In the genomic region with DNA sequence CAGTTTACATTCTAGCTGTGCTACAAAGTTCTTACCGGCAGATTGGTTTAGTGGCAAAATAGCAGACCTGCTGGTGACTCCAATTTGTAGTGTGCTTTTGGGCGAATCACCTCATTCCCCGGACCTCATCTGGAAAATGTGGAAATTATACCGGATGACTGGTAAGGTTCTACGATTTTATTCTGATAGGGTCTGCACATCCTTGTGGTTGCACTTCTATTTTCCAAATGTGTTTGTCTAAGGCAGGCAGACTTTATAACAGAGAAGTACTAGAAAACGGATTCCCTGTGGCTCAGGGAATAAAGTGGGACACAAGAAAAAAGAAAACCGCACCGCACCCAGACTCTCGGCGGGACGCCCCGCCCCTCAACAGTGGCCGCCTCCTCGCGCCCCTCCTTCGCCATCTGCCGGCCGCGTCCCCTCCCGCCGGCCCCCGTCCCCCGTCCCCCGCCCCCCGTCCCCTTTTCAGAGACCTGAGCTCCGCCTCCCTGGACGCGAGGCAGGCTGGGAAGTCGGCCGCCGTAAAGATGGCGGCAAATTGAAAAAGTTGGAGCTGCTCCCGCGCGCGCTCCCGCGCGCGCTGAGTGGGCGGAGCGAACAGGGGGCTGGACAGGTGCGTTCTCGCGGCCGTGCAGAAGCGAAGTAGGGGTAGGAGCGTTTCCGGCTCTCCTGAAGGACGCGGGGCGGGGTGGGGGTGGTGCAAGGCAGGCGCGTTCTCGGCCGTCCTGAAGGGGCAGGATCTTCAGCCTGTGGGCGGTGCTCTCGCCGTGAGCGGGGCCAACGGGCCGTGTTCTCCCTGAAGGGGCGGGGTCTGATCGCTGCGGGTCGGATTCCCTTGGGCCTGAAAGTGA, we compare ENCODE assay signal across 1 cellular context.
TF ChIP-seq lines count a peak whose summit lies in the region.

No MANE protein-coding gene starts in this region.

TF ChIP-seq in HCT116, 20 proteins besides CTCF, POLR2A, EP300 and RAD21 (continued from another document):
- peak; percentile 56 for TF ChIP-seq SIN3A (IDR thresholded peaks at IDR 0.05; ENCODE audit: low read depth)
- TF ChIP-seq CBX3 (IDR thresholded peaks at IDR 0.05; ENCODE audit: low read depth) = no peak
- peak; percentile 64; the same call in 1 of the 2 replicates for TF ChIP-seq SP1 (IDR thresholded peaks at IDR 0.05; ENCODE audit: low read depth)
- no peak for TF ChIP-seq ZNF274 (IDR thresholded peaks at IDR 0.05; ENCODE audit: low read depth, low read length)
- peak; percentile 83 for TF ChIP-seq EGR1 (IDR thresholded peaks at IDR 0.05; ENCODE audit: low read depth)
TF ChIP-seq in HCT116: peak in this region for 8.
